30 cellular contexts compared by ENCODE assay signal in the genomic region with DNA sequence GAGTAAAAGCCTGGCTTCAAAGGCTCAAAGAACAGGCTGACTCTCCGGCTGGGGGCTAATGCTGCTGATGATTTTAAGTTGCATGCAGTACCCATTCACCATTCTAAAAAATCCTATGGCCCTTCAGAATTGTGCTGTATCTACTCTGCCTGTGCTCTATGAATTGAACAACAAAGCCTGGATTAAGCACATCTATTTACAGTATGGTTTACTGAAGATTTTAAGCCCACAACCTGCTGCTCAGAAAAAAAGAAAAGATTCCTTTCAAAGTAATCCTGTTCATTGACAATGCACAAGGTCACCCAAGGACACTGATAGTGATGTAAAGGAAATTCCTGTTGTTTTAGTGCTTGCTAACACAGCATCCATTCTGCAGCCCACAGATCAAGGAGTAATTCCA.
"Had no signal": no experiment of that assay in that cellular context is flagged by ENCODE, and none has a peak within 500 bp of the region (broad histone marks: within the 10 kb centered on the region; RNA-seq: fewer than 3 reads in every experiment).

No MANE protein-coding gene starts in this region.

- FAIRE-seq: bronchial epithelial cell, TTC549 had no signal

- H3K27me3 ChIP-seq: ascending aorta, cardiac muscle cell had no signal

- DNase-seq: activated CD4-positive, alpha-beta memory T cell treated with anti-CD3 and anti-CD28 coated beads, Interleukin-2, amount 10 ng/mL, durations not matched to agents 7 days and 5 days; activated CD4-positive, alpha-beta T cell treated with anti-CD3 and anti-CD28 coated beads for 1 hour; activated CD4-positive, alpha-beta T cell treated with anti-CD3 and anti-CD28 coated beads for 36 hours; activated CD4-positive, alpha-beta T cell treated with anti-CD3 and anti-CD28 coated beads for 48 hours; activated CD4-positive, alpha-beta T cell treated with anti-CD3 and anti-CD28 coated beads, Interleukin-2, amount 10 ng/mL, durations not matched to agents 7 days and 5 days; activated CD4-positive, alpha-beta T cell treated with anti-CD3 and anti-CD28 coated beads, Interleukin-2, amount 50 U/mL, for 48 hours; activated CD4-positive, CD25-positive, alpha-beta regulatory T cell; activated CD8-positive, alpha-beta memory T cell treated with anti-CD3 and anti-CD28 coated beads for 24 hours; activated CD8-positive, alpha-beta memory T cell treated with anti-CD3 and anti-CD28 coated beads, Interleukin-2, amount 10 ng/mL, durations not matched to agents 7 days and 5 days; activated CD8-positive, alpha-beta memory T cell treated with anti-CD3 and anti-CD28 coated beads, Interleukin-2, amount 50 U/mL, for 48 hours; activated CD8-positive, alpha-beta T cell treated with anti-CD3 and anti-CD28 coated beads, Interleukin-2, amount 10 ng/mL, durations not matched to agents 7 days and 5 days; activated effector memory CD4-positive, alpha-beta T cell treated with Interleukin-2 at 50 U/mL for 16 hours; activated gamma-delta T cell; activated naive CD4-positive, alpha-beta T cell treated with anti-CD3 and anti-CD28 coated beads, Interleukin-2, amount 10 ng/mL, durations not matched to agents 7 days and 5 days; activated naive CD4-positive, alpha-beta T cell treated with Interleukin-2 at 50 U/mL for 16 hours; activated naive CD8-positive, alpha-beta T cell treated with anti-CD3 and anti-CD28 coated beads, Interleukin-2, amount 10 ng/mL, durations not matched to agents 7 days and 5 days; activated naive CD8-positive, alpha-beta T cell treated with anti-CD3 and anti-CD28 coated beads, Interleukin-2, amount 50 U/mL, for 24 hours; activated T-cell treated with anti-CD3 and anti-CD28 coated beads, Interleukin-2, amount 50 U/mL, for 24 hours; activated T-cell treated with anti-CD3 and anti-CD28 coated beads, Interleukin-2, amount 50 U/mL, for 48 hours; amygdala; anterior cingulate cortex; caudate nucleus; cerebellar nuclear complex; T-helper 2 cell; T-helper 9 cell had no signal

- H3K27ac ChIP-seq: ascending aorta, cardiac muscle cell, VCaP had no signal

- H3K36me3 ChIP-seq: ascending aorta, cardiac muscle cell had no signal

- H3K4me3 ChIP-seq: ascending aorta, cardiac muscle cell had no signal

- H3K4me1 ChIP-seq: ascending aorta had no signal

- H3K9me3 ChIP-seq: ascending aorta had no signal
